In the genomic region with DNA sequence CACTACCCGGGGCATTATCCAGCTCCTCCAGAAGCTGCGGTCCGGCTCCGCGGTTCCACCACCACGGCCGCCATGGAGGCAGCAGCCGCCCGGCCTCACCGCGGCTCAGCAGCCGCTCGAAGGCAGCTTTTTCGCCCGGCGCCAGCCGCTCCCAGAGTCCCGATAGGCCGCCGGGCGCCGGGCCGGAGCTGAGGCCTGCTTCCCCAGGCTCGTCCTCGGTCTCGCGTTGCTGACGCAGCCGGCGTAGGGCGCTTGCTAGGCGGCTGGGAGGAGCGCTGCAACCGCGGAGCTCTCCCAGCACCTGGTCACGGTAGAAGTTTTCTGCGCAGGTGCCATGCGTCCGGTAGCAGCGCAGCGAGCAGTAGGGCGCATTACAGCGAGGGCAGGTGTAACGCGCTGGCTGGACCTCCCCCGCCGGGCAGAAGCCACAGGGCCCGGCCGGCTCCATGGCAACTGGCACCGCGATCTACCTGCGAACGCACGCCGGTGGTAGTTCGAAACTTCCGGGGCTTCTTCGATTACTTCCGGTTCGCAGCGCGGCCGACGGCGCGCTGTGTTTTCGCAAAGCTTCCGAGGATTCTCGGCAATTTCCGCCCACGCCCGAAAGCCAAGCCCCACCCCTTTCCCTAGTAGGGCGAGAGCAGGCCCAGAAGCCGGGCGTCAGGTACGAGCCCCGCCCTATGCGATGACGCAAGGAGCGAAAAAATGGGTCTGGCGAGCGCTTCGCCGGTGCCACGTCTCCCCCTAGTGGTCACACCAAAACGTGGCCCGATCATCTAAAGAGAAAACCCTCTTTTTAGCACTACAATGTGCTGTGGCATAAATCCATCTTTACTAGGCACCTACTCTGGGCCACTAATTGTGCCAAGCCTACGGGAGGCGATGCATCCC, we compare ENCODE assay signal across 8 cellular contexts. TPM values are rescaled to one million over a fixed set of nuclear protein-coding genes. Genes with fewer than 3 reads are reported as not detected.
DNase-seq lines count a peak whose midpoint lies in the region; ATAC-seq and TF ChIP-seq lines count a peak whose summit lies in the region.

A gene (minus strand): TSS at position 496 of the 891 bp plus-strand sequence. CDS start 48 bp downstream, at position 448.

- peaks cover 27% of the 10 kb centered on the region for H3K36me3 Mint-ChIP-seq in activated naive CD4-positive, alpha-beta T cell treated with anti-CD3 and anti-CD28 coated beads, Interleukin-2, amount 50 U/mL, for 24 hours

- peak within 1 kb of the TSS; percentile 96 for H3K27ac Mint-ChIP-seq in activated naive CD4-positive, alpha-beta T cell treated with anti-CD3 and anti-CD28 coated beads, Interleukin-2, amount 50 U/mL, for 24 hours

- H3K9me3 Mint-ChIP-seq in activated naive CD4-positive, alpha-beta T cell treated with anti-CD3 and anti-CD28 coated beads, Interleukin-2, amount 50 U/mL, for 24 hours = no peaks in the 10 kb centered on the region

- H2AFZ ChIP-seq in SK-N-SH (ENCODE audit: low read depth) = peak within 1 kb of the TSS; percentile 42; the same call in 1 of the 2 replicates

- DNase-seq in GM10248 (ENCODE audit: extremely low spot score) (peak; percentile 95), NCI-H1048 (lab: John Stamatoyannopoulos, UW) (peak; percentile 99), SK-N-SH (peak; percentile 94), germinal center (ENCODE audit: low spot score) (peak; percentile 92), occipital lobe (lab: John Stamatoyannopoulos, UW) (peak; percentile 98), testis (peak; percentile 100)

- H3K27ac ChIP-seq in SK-N-SH (ENCODE audit: low read depth in 2 of 2, low read length in 1 of 2) (peak within 1 kb of the TSS; percentile 67 to 89), testis (peak within 1 kb of the TSS; percentile 27 to 82)

- peaks cover 60% of the 10 kb centered on the region for H3K4me1 Mint-ChIP-seq in activated naive CD4-positive, alpha-beta T cell treated with anti-CD3 and anti-CD28 coated beads, Interleukin-2, amount 50 U/mL, for 24 hours

- CTCF ChIA-PET in GM10248 (lab: Yijun Ruan, JAX) = interaction anchor here (0.6 to 7.2 kb wide), 24 partner anchors 9 to 269 kb away, joined by 3 to 73 read pairs (median 5); a partner anchor contains a TSS
- CTCF ChIA-PET in SK-N-SH (lab: Yijun Ruan, JAX) = interaction anchor here (0.6 to 3.2 kb wide), 27 partner anchors 9 to 813 kb away, joined by 3 to 27 read pairs (median 4); a partner anchor contains a TSS

- H3K9ac ChIP-seq in SK-N-SH = peak within 1 kb of the TSS; percentile 81

- peaks cover 43% of the 10 kb centered on the region for H3K79me2 ChIP-seq in SK-N-SH (ENCODE audit: insufficient read depth)

- H3K36me3 ChIP-seq in SK-N-SH (replicated peaks in 1 of 2; ENCODE audit: control insufficient read depth in 1 of 2, insufficient read depth in 2 of 2, low read length in 1 of 2) (peaks cover 34 to 35% of the 10 kb centered on the region in 2 experiments), testis (ENCODE audit: low read depth, missing control alignments) (no peaks in the 10 kb centered on the region)

- H3K4me2 ChIP-seq in SK-N-SH = peak within 1 kb of the TSS; percentile 93

- H4K20me1 ChIP-seq in SK-N-SH (ENCODE audit: insufficient read depth) = no peaks in the 10 kb centered on the region

- 0 out of 4 replicates have a peak, but pooled peaks of 1 of the 2 experiments have one; percentile 18 for TF ChIP-seq EP300 in SK-N-SH (IDR thresholded peaks at IDR 0.05; ENCODE audit: borderline replicate concordance in 1 of 2, low read depth in 1 of 2, low read length in 1 of 2)

- no peak for TF ChIP-seq POLR2A in testis (IDR thresholded peaks at IDR 0.05)

- no peaks in the 10 kb centered on the region for H3K27me3 ChIP-seq in SK-N-SH (ENCODE audit: insufficient read depth)
- H3K27me3 ChIP-seq in testis = no peaks in the 10 kb centered on the region

- H3K4me1 ChIP-seq in SK-N-SH (ENCODE audit: control insufficient read depth in 1 of 2, insufficient read depth in 2 of 2, low read depth in 1 of 2, low read length in 1 of 2) (peaks cover 22 to 51% of the 10 kb centered on the region in 2 experiments; a peak in 3 of 4 replicates), testis (peaks cover 22% of the 10 kb centered on the region)

- H3K9me3 ChIP-seq in SK-N-SH (no peaks in the 10 kb centered on the region), testis (no peaks in the 10 kb centered on the region)

- H3K4me3 ChIP-seq in SK-N-SH (ENCODE audit: low read depth in 2 of 2, low read length in 1 of 2) (peak within 1 kb of the TSS; percentile 74 to 86), testis (peak within 1 kb of the TSS; percentile 81 to 84)

- peak within 1 kb of the TSS; percentile 91 for H3K4me3 Mint-ChIP-seq in activated naive CD4-positive, alpha-beta T cell treated with anti-CD3 and anti-CD28 coated beads, Interleukin-2, amount 50 U/mL, for 24 hours

- H3F3A ChIP-seq in SK-N-SH (replicated peaks; ENCODE audit: insufficient read depth) = peaks cover 29% of the 10 kb centered on the region

- intact Hi-C loops in testis (cut with DNase I; ENCODE audit: low total_unique reads) = loop anchor here (10.0 kb wide), 1 partner anchor 103 kb away; a partner anchor contains a TSS

- no peaks in the 10 kb centered on the region for H3K9me2 ChIP-seq in SK-N-SH

- POLR2A ChIA-PET in GM10248 (lab: Yijun Ruan, JAX) (interaction anchor here (0.6 to 1.3 kb wide), 10 partner anchors 14 to 734 kb away, joined by 3 to 7 read pairs (median 4); a partner anchor contains a TSS), SK-N-SH (lab: Yijun Ruan, JAX) (interaction anchor here (0.5 to 3.4 kb wide), 8 partner anchors 15 to 144 kb away, joined by 3 to 25 read pairs (median 5); a partner anchor contains a TSS)

- 1% methylated on average over 25 of the region's 89 CpGs for WGBS in SK-N-SH (ENCODE audit: low lambda C conversion rate)
- WGBS in testis, 2 donors = 0 to 2% methylated on average over 29 to 69 of the region's 89 CpGs

- H3K27me3 Mint-ChIP-seq in activated naive CD4-positive, alpha-beta T cell treated with anti-CD3 and anti-CD28 coated beads, Interleukin-2, amount 50 U/mL, for 24 hours = no peaks in the 10 kb centered on the region

- peak; percentile 84 for TF ChIP-seq CTCF in GM10248 (IDR thresholded peaks at IDR 0.05; ENCODE audit: control extremely low read depth, extremely low read depth, low read depth, missing control alignments)
- peak; percentile 90 for TF ChIP-seq CTCF in SK-N-SH (IDR thresholded peaks at IDR 0.05)
- peak; percentile 98 to 99 (median 99) for TF ChIP-seq CTCF in testis (IDR thresholded peaks at IDR 0.05)

- peak; percentile 84 for TF ChIP-seq RAD21 in SK-N-SH (IDR thresholded peaks at IDR 0.05; ENCODE audit: low read length)

- peak; percentile 59 for ATAC-seq in HG02571 (IDR thresholded peaks at IDR 0.05; ENCODE audit: unreplicated experiment)

TF ChIP-seq in SK-N-SH, 30 proteins besides CTCF, POLR2A, EP300 and RAD21 (continues in another document):
- peak; percentile 54; the same call in 1 of the 2 replicates for TF ChIP-seq SMC3 (IDR thresholded peaks at IDR 0.05; ENCODE audit: low read depth, low read length)
- TF ChIP-seq TEAD4 (IDR thresholded peaks at IDR 0.05; ENCODE audit: borderline replicate concordance, insufficient read depth) = 0 out of 2 replicates have a peak, but pooled peaks have one; percentile 41
- peak; percentile 83 for TF ChIP-seq ELF1 (IDR thresholded peaks at IDR 0.05)
- TF ChIP-seq, protein P1, sequence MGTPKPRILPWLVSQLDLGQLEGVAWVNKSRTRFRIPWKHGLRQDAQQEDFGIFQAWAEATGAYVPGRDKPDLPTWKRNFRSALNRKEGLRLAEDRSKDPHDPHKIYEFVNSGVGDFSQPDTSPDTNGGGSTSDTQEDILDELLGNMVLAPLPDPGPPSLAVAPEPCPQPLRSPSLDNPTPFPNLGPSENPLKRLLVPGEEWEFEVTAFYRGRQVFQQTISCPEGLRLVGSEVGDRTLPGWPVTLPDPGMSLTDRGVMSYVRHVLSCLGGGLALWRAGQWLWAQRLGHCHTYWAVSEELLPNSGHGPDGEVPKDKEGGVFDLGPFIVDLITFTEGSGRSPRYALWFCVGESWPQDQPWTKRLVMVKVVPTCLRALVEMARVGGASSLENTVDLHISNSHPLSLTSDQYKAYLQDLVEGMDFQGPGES (IDR thresholded peaks at IDR 0.05; ENCODE audit: low read depth, low read length) = no peak
- no peak for TF ChIP-seq RFX5 (IDR thresholded peaks at IDR 0.05; ENCODE audit: low read length)
- no peak for TF ChIP-seq EZH2phosphoT487 (IDR thresholded peaks at IDR 0.05; ENCODE audit: borderline replicate concordance, low read depth)
- no peak for TF ChIP-seq MEF2A (IDR thresholded peaks at IDR 0.05; ENCODE audit: borderline replicate concordance, low read depth)
- TF ChIP-seq NRF1 (IDR thresholded peaks at IDR 0.05; ENCODE audit: low read depth, low read length) = peak; percentile 35; the same call in 1 of the 2 replicates
- TF ChIP-seq RCOR1 (IDR thresholded peaks at IDR 0.05; ENCODE audit: low read length) = 0 out of 2 replicates have a peak, but pooled peaks have one; percentile 51
- no peak for TF ChIP-seq FOSL2 (IDR thresholded peaks at IDR 0.05; ENCODE audit: borderline replicate concordance, low read depth)
- TF ChIP-seq, protein P2, sequence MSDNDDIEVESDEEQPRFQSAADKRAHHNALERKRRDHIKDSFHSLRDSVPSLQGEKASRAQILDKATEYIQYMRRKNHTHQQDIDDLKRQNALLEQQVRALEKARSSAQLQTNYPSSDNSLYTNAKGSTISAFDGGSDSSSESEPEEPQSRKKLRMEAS (IDR thresholded peaks at IDR 0.05; ENCODE audit: low read depth) = peak; percentile 77
- TF ChIP-seq, protein P3, sequence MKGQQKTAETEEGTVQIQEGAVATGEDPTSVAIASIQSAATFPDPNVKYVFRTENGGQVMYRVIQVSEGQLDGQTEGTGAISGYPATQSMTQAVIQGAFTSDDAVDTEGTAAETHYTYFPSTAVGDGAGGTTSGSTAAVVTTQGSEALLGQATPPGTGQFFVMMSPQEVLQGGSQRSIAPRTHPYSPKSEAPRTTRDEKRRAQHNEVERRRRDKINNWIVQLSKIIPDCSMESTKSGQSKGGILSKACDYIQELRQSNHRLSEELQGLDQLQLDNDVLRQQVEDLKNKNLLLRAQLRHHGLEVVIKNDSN (IDR thresholded peaks at IDR 0.05; ENCODE audit: borderline replicate concordance, low read depth) = no peak; the same call in 1 of the 2 replicates
- no peak; the same call in 1 of the 2 replicates for TF ChIP-seq YY1 (IDR thresholded peaks at IDR 0.05; ENCODE audit: low read depth)
- peak; percentile 96 for TF ChIP-seq GABPA (IDR thresholded peaks at IDR 0.05; ENCODE audit: low read depth)
- peak; percentile 86 for TF ChIP-seq MXI1 (IDR thresholded peaks at IDR 0.05; ENCODE audit: low read depth, low read length)
- TF ChIP-seq TAF1 (IDR thresholded peaks at IDR 0.05; ENCODE audit: borderline replicate concordance, low read depth, low read length) = peak; percentile 61; the same call in 1 of the 2 replicates
- peak; percentile 7; the same call in 1 of the 2 replicates for TF ChIP-seq JUND (IDR thresholded peaks at IDR 0.05)

RNA-seq across cellular contexts. Expression of the gene that starts here (rescaled TPM):
- polyA plus RNA-seq in SK-N-SH (2012; rRNA removed) (5.6 and 5.9 TPM in 2 replicates), testis (ENCODE audit: insufficient read depth, low read depth, low replicate concordance) (47.3 TPM)
- 2.4 and 4.1 TPM in 2 replicates for polyA plus RNA-seq in SK-N-SH (2012; cell fraction: cytosol; rRNA removed)
- polyA plus RNA-seq in SK-N-SH (2012; cell fraction: nucleus; rRNA removed) = 4.1 and 8.9 TPM in 2 replicates
- total RNA-seq in occipital lobe (4.7 TPM), testis (100 to 1,000 TPM in 1 of 2 donors, 10 to 100 TPM in 1; 64.2 to 119 TPM)

Comparison
In these comparisons a context has a peak if more than half of its experiments do, and no peak if none do; other contexts are left out.
1. Peak in every context shown above with its lines: DNase-seq, ATAC-seq, H3K4me3 ChIP-seq and H3K27ac ChIP-seq.
2. RNA of the gene that starts here (total RNA-seq): 64.2 to 119 TPM in testis; 4.7 TPM in occipital lobe (single experiment); every median in the first group is over 10 times any median in the second.